ENCODE assay signal across 20 cellular contexts in genomic region chr16:89413811-89414585, GRCh38.
DNase-seq lines count a peak whose midpoint lies in the region; ATAC-seq and TF ChIP-seq lines count a peak whose summit lies in the region.
"Had no signal": no experiment of that assay in that cellular context is flagged by ENCODE, and none has a peak within 500 bp of the region (broad histone marks: within the 10 kb centered on the region; RNA-seq: fewer than 3 reads in every experiment).

No MANE protein-coding gene starts in this region.

- no peak for TF ChIP-seq EP300 in gastroesophageal sphincter (IDR thresholded peaks at IDR 0.05)

- DNase-seq in GM23338 (ENCODE audit: low spot score) (no peak), chondrocyte (ENCODE audit: low spot score) (no peak), neural crest cell (ENCODE audit: low read depth, low spot score) (peak; percentile 28), NCI-H2107 (lab: John Stamatoyannopoulos, UW) (no peak), HPDE6-E6E7 (ENCODE audit: extremely low spot score) (no peak)
- DNase-seq: activated B cell treated with CpG ODN at 0.5 μM for 24 hours; Calu3; esophagus squamous epithelium; GM23248; left colon; NCI-H1436 treated with DMSO at 0.1 percent for 48 hours; NCI-H2171 treated with DMSO at 0.1 percent for 48 hours; NCI-H748 treated with DMSO at 0.1 percent for 48 hours; occipital lobe; stimulated activated naive CD4-positive, alpha-beta T cell treated with Interleukin-2 at 50 U/mL for 16 hours; tibial artery had no signal

- TF ChIP-seq CTCF in C4-2B (conservative IDR thresholded peaks at IDR 0.05) (no peak), GM23338 (conservative IDR thresholded peaks at IDR 0.05; ENCODE audit: low read depth in 2 of 2) (no peak), chondrocyte (IDR thresholded peaks at IDR 0.05) (no peak), neural crest cell (conservative IDR thresholded peaks at IDR 0.05) (no peak), gastroesophageal sphincter (IDR thresholded peaks at IDR 0.05) (no peak)

- H3K36me3 Mint-ChIP-seq in GM23338 (ENCODE audit: low read depth) (peaks cover 23% of the 10 kb centered on the region), chondrocyte (ENCODE audit: low read depth) (no peaks in the 10 kb centered on the region), neural crest cell (ENCODE audit: low read depth) (no peaks in the 10 kb centered on the region)

- H4K20me1 ChIP-seq in GM23338 (replicated peaks; ENCODE audit: insufficient read depth) = peaks cover 87% of the 10 kb centered on the region

- H3K4me2 ChIP-seq in GM23338 = no peak overlapping the region

- H3K9me3 Mint-ChIP-seq in GM23338 (no peaks in the 10 kb centered on the region), chondrocyte (ENCODE audit: low read depth) (no peaks in the 10 kb centered on the region), neural crest cell (no peaks in the 10 kb centered on the region)
- H3K9me3 Mint-ChIP-seq: activated B cell treated with CpG ODN at 0.5 μM for 24 hours; activated T-helper 1 cell treated with anti-CD3 and anti-CD28 coated beads, Interleukin-12 subunit alpha, Interleukin-12 subunit beta, Interleukin-2, Interleukin-4 antibody, amounts not matched to agents 30 ng/mL and 10 ng/mL and 1 ng/mL, durations not matched to agents 14 hours and 24 hours and 36 hours had no signal

- H3K36me3 ChIP-seq in GM23338 (ENCODE audit: insufficient read depth) (no peaks in the 10 kb centered on the region), gastroesophageal sphincter (peaks cover 0 to 5% of the 10 kb centered on the region in 2 donors)
- H3K36me3 ChIP-seq: tibial artery had no signal

- H3K27ac ChIP-seq in C4-2B = peak overlapping the region; percentile 44
- H3K27ac ChIP-seq in GM23338 (ENCODE audit: low read depth) = no peak overlapping the region
- H3K27ac ChIP-seq in gastroesophageal sphincter = no peak overlapping the region
- H3K27ac ChIP-seq: GM23248, tibial artery had no signal

- 50 to 66% methylated on average over 10 to 15 of the region's 20 CpGs for WGBS in gastroesophageal sphincter (ENCODE audit: low coverage in 1 of 2), 2 donors

- H2AFZ ChIP-seq in GM23338 = no peak overlapping the region
- H2AFZ ChIP-seq: GM23248 had no signal

- H3K27me3 ChIP-seq in GM23338 (ENCODE audit: insufficient read depth) (no peaks in the 10 kb centered on the region), gastroesophageal sphincter (no peaks in the 10 kb centered on the region)
- H3K27me3 ChIP-seq: esophagus squamous epithelium, tibial artery had no signal

- H3K9me3 ChIP-seq in gastroesophageal sphincter = no peaks in the 10 kb centered on the region
- H3K9me3 ChIP-seq: esophagus squamous epithelium, mucosa of descending colon, tibial artery had no signal

- no peaks in the 10 kb centered on the region for H3K9me2 ChIP-seq in GM23338 (ENCODE audit: insufficient read depth)

- H3K4me1 Mint-ChIP-seq in GM23338 (peaks cover 61% of the 10 kb centered on the region), chondrocyte (ENCODE audit: low read depth) (peaks cover 75% of the 10 kb centered on the region), neural crest cell (peaks cover 69% of the 10 kb centered on the region)

- ATAC-seq in GM23338 (no peak; the same call in 2 of the 3 replicates), gastroesophageal sphincter (no peak)
- ATAC-seq: left colon, mucosa of descending colon had no signal

- H3K4me1 ChIP-seq in GM23338 (ENCODE audit: insufficient read depth) (peaks cover 50% of the 10 kb centered on the region), gastroesophageal sphincter (peaks cover 0 to 94% (median 57%) of the 10 kb centered on the region in 3 donors)

- H3F3A ChIP-seq in GM23338 (replicated peaks; ENCODE audit: low read depth) = peaks cover 3% of the 10 kb centered on the region

- no peak overlapping the region for H3K27ac Mint-ChIP-seq in GM23338
- peak overlapping the region; percentile 12 for H3K27ac Mint-ChIP-seq in chondrocyte (ENCODE audit: unreplicated experiment)
- H3K27ac Mint-ChIP-seq in neural crest cell (ENCODE audit: unreplicated experiment) = no peak overlapping the region
- H3K27ac Mint-ChIP-seq: activated B cell treated with CpG ODN at 0.5 μM for 24 hours had no signal

- peaks cover 95% of the 10 kb centered on the region for H3K79me2 ChIP-seq in GM23338 (replicated peaks; ENCODE audit: insufficient read depth)

- H3K27me3 Mint-ChIP-seq in GM23338 (ENCODE audit: insufficient read depth, low read depth, poor library complexity) (peaks cover 23% of the 10 kb centered on the region), chondrocyte (ENCODE audit: low read depth) (no peaks in the 10 kb centered on the region), neural crest cell (ENCODE audit: low read depth) (no peaks in the 10 kb centered on the region)
- H3K27me3 Mint-ChIP-seq: activated B cell treated with CpG ODN at 0.5 μM for 24 hours had no signal

- H3K4me3 Mint-ChIP-seq in GM23338 (peak overlapping the region; percentile 12; the same call in 1 of the 3 replicates), chondrocyte (ENCODE audit: unreplicated experiment) (no peak overlapping the region), neural crest cell (peak overlapping the region; percentile 72)
- H3K4me3 Mint-ChIP-seq: activated B cell treated with CpG ODN at 0.5 μM for 24 hours; activated T-helper 1 cell treated with anti-CD3 and anti-CD28 coated beads, Interleukin-12 subunit alpha, Interleukin-12 subunit beta, Interleukin-2, Interleukin-4 antibody, amounts not matched to agents 30 ng/mL and 10 ng/mL and 1 ng/mL, durations not matched to agents 14 hours and 24 hours and 36 hours had no signal

- no peak for TF ChIP-seq POLR2A in gastroesophageal sphincter (IDR thresholded peaks at IDR 0.05)

- H3K4me3 ChIP-seq in GM23338 (no peak overlapping the region), gastroesophageal sphincter (no peak overlapping the region)
- H3K4me3 ChIP-seq: esophagus squamous epithelium, GM23248, mucosa of descending colon, tibial artery had no signal

TF ChIP-seq in GM23338, 12 proteins besides CTCF, POLR2A, EP300 and RAD21:
- TF ChIP-seq EZH2 (IDR thresholded peaks at IDR 0.05; ENCODE audit: low read depth, unreplicated experiment) = no peak
TF ChIP-seq in GM23338: peak in this region for 0.
